Comparison of ENCODE assay signal across 1 cellular context in the genomic region with DNA sequence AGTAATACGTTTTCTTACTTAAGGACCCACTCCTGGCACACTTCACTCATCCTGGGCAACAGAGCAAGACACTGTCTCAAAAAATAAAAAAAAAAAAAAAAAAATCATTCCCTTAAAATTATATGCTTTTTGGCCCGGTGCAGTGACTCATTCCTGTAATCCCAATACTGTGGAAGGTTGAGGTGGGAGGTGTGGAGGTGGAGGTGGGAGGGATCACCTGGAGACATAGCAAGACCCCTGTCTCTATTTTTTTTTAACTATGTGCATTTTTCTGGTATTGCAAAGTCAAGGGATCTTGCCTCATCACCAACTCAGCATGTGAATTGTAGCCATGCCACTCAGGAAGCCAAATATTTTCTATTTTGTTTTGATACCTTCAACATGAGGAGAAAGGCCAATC.
TF ChIP-seq lines count a peak whose summit lies in the region.

No MANE protein-coding gene starts in this region.

TF ChIP-seq in K562, 482 proteins besides CTCF, POLR2A, EP300 and RAD21:
- TF ChIP-seq NEUROD1 (IDR thresholded peaks at IDR 0.05; ENCODE audit: borderline replicate concordance, low read depth, low read length, partially characterized antibody) (no peak), POLR2AphosphoS5 (IDR thresholded peaks at IDR 0.05; ENCODE audit: control insufficient read depth, insufficient read depth, low read depth, low read length) (peak; percentile 60; the same call in 1 of the 2 replicates), EGR1 (conservative IDR thresholded peaks at IDR 0.05) (peak; percentile 50; the same call in 1 of the 2 replicates), ZNF212 (CRISPR knock-in tag; IDR thresholded peaks at IDR 0.05) (0 out of 2 replicates have a peak, but pooled peaks have one; percentile 24), PRMT5 (CRISPR knock-in tag; IDR thresholded peaks at IDR 0.05) (no peak), SMARCA5 (IDR thresholded peaks at IDR 0.05) (peak; percentile 59; the same call in 1 of the 2 replicates), ZNF408 (CRISPR knock-in tag; IDR thresholded peaks at IDR 0.05; ENCODE audit: low read depth) (no peak), ZNF23 (CRISPR knock-in tag; IDR thresholded peaks at IDR 0.05) (no peak), ARNT (IDR thresholded peaks at IDR 0.05) (peak in 1 of 2 experiments; percentile 6; a peak in 1 of 4 replicates), ELF4 (CRISPR knock-in tag; IDR thresholded peaks at IDR 0.05) (peak; percentile 38; the same call in 1 of the 2 replicates), CHD1 (IDR thresholded peaks at IDR 0.05; ENCODE audit: low read length) (no peak), MLLT1 (IDR thresholded peaks at IDR 0.05) (0 out of 4 replicates have a peak, but pooled peaks of 1 of the 2 experiments have one; percentile 20), ZNF586 (CRISPR knock-in tag; conservative IDR thresholded peaks at IDR 0.05) (no peak), BRCA1 (IDR thresholded peaks at IDR 0.05) (no peak), BRCA1 (CRISPR knock-in tag; IDR thresholded peaks at IDR 0.05) (no peak), DIDO1 (tag; IDR thresholded peaks at IDR 0.05; ENCODE audit: low read depth) (no peak), ZNF668 (CRISPR knock-in tag; IDR thresholded peaks at IDR 0.05) (no peak), ELF1 (tag; IDR thresholded peaks at IDR 0.05) (0 out of 2 replicates have a peak, but pooled peaks have one; percentile 7), GATAD2B (IDR thresholded peaks at IDR 0.05; ENCODE audit: borderline replicate concordance) (peak; percentile 47; the same call in 1 of the 2 replicates)
- TF ChIP-seq, protein P1, sequence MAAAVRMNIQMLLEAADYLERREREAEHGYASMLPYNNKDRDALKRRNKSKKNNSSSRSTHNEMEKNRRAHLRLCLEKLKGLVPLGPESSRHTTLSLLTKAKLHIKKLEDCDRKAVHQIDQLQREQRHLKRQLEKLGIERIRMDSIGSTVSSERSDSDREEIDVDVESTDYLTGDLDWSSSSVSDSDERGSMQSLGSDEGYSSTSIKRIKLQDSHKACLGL (CRISPR knock-in tag; IDR thresholded peaks at IDR 0.05; ENCODE audit: borderline replicate concordance, poor library complexity, severe bottlenecking), result no peak
- TF ChIP-seq, protein P2, sequence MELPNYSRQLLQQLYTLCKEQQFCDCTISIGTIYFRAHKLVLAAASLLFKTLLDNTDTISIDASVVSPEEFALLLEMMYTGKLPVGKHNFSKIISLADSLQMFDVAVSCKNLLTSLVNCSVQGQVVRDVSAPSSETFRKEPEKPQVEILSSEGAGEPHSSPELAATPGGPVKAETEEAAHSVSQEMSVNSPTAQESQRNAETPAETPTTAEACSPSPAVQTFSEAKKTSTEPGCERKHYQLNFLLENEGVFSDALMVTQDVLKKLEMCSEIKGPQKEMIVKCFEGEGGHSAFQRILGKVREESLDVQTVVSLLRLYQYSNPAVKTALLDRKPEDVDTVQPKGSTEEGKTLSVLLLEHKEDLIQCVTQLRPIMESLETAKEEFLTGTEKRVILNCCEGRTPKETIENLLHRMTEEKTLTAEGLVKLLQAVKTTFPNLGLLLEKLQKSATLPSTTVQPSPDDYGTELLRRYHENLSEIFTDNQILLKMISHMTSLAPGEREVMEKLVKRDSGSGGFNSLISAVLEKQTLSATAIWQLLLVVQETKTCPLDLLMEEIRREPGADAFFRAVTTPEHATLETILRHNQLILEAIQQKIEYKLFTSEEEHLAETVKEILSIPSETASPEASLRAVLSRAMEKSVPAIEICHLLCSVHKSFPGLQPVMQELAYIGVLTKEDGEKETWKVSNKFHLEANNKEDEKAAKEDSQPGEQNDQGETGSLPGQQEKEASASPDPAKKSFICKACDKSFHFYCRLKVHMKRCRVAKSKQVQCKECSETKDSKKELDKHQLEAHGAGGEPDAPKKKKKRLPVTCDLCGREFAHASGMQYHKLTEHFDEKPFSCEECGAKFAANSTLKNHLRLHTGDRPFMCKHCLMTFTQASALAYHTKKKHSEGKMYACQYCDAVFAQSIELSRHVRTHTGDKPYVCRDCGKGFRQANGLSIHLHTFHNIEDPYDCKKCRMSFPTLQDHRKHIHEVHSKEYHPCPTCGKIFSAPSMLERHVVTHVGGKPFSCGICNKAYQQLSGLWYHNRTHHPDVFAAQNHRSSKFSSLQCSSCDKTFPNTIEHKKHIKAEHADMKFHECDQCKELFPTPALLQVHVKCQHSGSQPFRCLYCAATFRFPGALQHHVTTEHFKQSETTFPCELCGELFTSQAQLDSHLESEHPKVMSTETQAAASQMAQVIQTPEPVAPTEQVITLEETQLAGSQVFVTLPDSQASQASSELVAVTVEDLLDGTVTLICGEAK (IDR thresholded peaks at IDR 0.05), result 0 out of 2 replicates have a peak, but pooled peaks have one; percentile 14
- TF ChIP-seq, protein P2 (CRISPR knock-in tag; IDR thresholded peaks at IDR 0.05), result no peak
